Comparison of ENCODE assay signal across 10 cellular contexts in genomic region chr16:70646260-70647241, GRCh38. TPM values are rescaled to one million over a fixed set of nuclear protein-coding genes. Genes with fewer than 3 reads are reported as not detected.
A peak's percentile ranks its signal among the peaks of the same experiment; 100 is the strongest.
DNase-seq lines count a peak whose midpoint lies in the region; ATAC-seq, FAIRE-seq and TF ChIP-seq lines count a peak whose summit lies in the region.
"Had no signal": no experiment of that assay in that cellular context is flagged by ENCODE, and none has a peak within 500 bp of the region (broad histone marks: within the 10 kb centered on the region; RNA-seq: fewer than 3 reads in every experiment).

Gene IL34 (plus strand): TSS chr16:70646559. CDS start chr16:70646948, 389 bp downstream.

- intact Hi-C loops in Right ventricle myocardium superior (cut with DNase I): no loop called here
- intact Hi-C loops in mucosa of descending colon (cut with DNase I, micrococcal nuclease): no loop called here
- intact Hi-C loops in aorta (cut with DNase I): loop anchor here in 1 of 2 donors (5.0 kb wide), 1 partner anchor 74 kb away; no protein-coding TSS in a partner anchor

- no peak for DNase-seq in Right ventricle myocardium superior
- no peak for DNase-seq in right atrium auricular region (ENCODE audit: low spot score)
- DNase-seq in cerebellum (ENCODE audit: low spot score): peak; percentile 80
- DNase-seq in mucosa of descending colon: no peak
- DNase-seq in aorta: peak; percentile 59 to 70
- DNase-seq in activated CD8-positive, alpha-beta memory T cell treated with anti-CD3 and anti-CD28 coated beads, Interleukin-2, amount 50 U/mL, for 48 hours: no peak
- no peak for DNase-seq in H54 (ENCODE audit: insufficient read length, low spot score)
- DNase-seq: NCI-H1930 had no signal

- H3K4me1 ChIP-seq in right atrium auricular region (peaks cover 0 to 9% of the 10 kb centered on the region in 2 donors), mucosa of descending colon (ENCODE audit: low read depth) (no peaks in the 10 kb centered on the region), aorta (ENCODE audit: control insufficient read depth in 1 of 2, insufficient read depth in 2 of 2, low read length in 2 of 2) (no peaks in the 10 kb centered on the region)

- TF ChIP-seq CTCF in right atrium auricular region (IDR thresholded peaks at IDR 0.05): no peak
- no peak for TF ChIP-seq CTCF in mucosa of descending colon (IDR thresholded peaks at IDR 0.05)

- H3K36me3 ChIP-seq in right atrium auricular region: no peaks in the 10 kb centered on the region
- no peaks in the 10 kb centered on the region for H3K36me3 ChIP-seq in mucosa of descending colon (ENCODE audit: low read depth)
- no peaks in the 10 kb centered on the region for H3K36me3 ChIP-seq in aorta (ENCODE audit: control insufficient read depth in 1 of 2, insufficient read depth in 2 of 2, low read length in 1 of 2)

- TF ChIP-seq POLR2A in H54 (IDR thresholded peaks at IDR 0.05; ENCODE audit: low read depth, low read length): no peak

- no peak for FAIRE-seq in H54 (lab: Jason Lieb, UNC)
- FAIRE-seq: colon had no signal

- H3K27ac ChIP-seq in right atrium auricular region (peak within 1 kb of the TSS in 1 of 2 donors; percentile 16), aorta (ENCODE audit: low read depth in 1 of 2, low read length in 2 of 2) (peak within 1 kb of the TSS in 1 of 2 donors; percentile 33)

- H3K4me3 ChIP-seq in right atrium auricular region (peak within 1 kb of the TSS in 1 of 2 donors; percentile 32), mucosa of descending colon (no peak within 1 kb of the TSS), aorta (ENCODE audit: low read length in 2 of 2) (no peak within 1 kb of the TSS)

- ATAC-seq in Right ventricle myocardium superior (ENCODE audit: poor library complexity) (peak; percentile 80), mucosa of descending colon (peak; percentile 18), aorta (ENCODE audit: low FRiP score) (peak; percentile 71), HG03378 (IDR thresholded peaks at IDR 0.05; ENCODE audit: unreplicated experiment) (no peak)

- H3K27me3 ChIP-seq in right atrium auricular region (no peaks in the 10 kb centered on the region), aorta (ENCODE audit: control insufficient read depth in 1 of 2, insufficient read depth in 2 of 2, low read length in 1 of 2) (no peaks in the 10 kb centered on the region)

- 48 to 52% methylated on average over 39 of the region's 39 CpGs for WGBS in aorta, 2 donors

- H3K9me3 ChIP-seq in right atrium auricular region: no peaks in the 10 kb centered on the region
- no peaks in the 10 kb centered on the region for H3K9me3 ChIP-seq in mucosa of descending colon
- no peaks in the 10 kb centered on the region for H3K9me3 ChIP-seq in aorta (ENCODE audit: control insufficient read depth, low read length)

RNA-seq across cellular contexts. Expression of gene IL34, which starts in this region (rescaled TPM):
- total RNA-seq in Right ventricle myocardium superior (1.6 TPM), right atrium auricular region (1 to 10 TPM in 1 of 2 donors, under 1 TPM in 1; 0.39 to 2.2 TPM), cerebellum (4.1 TPM), mucosa of descending colon (1 to 10 TPM; 1.2 to 2.2 (median 1.8) TPM), aorta (10 to 100 TPM; 14.2 to 21.9 TPM)
- 10 to 100 TPM; 19.4 to 98.6 TPM for polyA plus RNA-seq in aorta

Comparison
In these comparisons a context has a peak if more than half of its experiments do, and no peak if none do; other contexts are left out.
1. DNase-seq: peak in cerebellum (single experiment) and aorta (2 of 2); none in Right ventricle myocardium superior (single experiment), right atrium auricular region (single experiment), mucosa of descending colon (0 of 3), activated CD8-positive, alpha-beta memory T cell treated with anti-CD3 and anti-CD28 coated beads, Interleukin-2, amount 50 U/mL, for 48 hours (single experiment) and H54 (single experiment).